ENCODE assay signal across 19 cellular contexts in genomic region chr10:62652564-62652963, GRCh38.
DNase-seq lines count a peak whose midpoint lies in the region; ATAC-seq, FAIRE-seq and TF ChIP-seq lines count a peak whose summit lies in the region.
"Had no signal": no experiment of that assay in that cellular context is flagged by ENCODE, and none has a peak within 500 bp of the region (broad histone marks: within the 10 kb centered on the region; RNA-seq: fewer than 3 reads in every experiment).

No MANE protein-coding gene starts in this region.

- H3K9me3 ChIP-seq in BLaER1 treated with 17β-estradiol and CSF1 and Interleukin-3, amounts not matched to agents 10 nM and 100 nM (replicated peaks in 1 of 11) = peaks cover 26 to 80% (median 65%) of the 10 kb centered on the region in 11 experiments
- H3K9me3 ChIP-seq in hepatocyte (ENCODE audit: low read depth) = no peaks in the 10 kb centered on the region
- H3K9me3 ChIP-seq: BE2C, Peyer's patch had no signal

- peaks cover 18% of the 10 kb centered on the region for H3K9me3 Mint-ChIP-seq in activated T-helper 1 cell treated with anti-CD3 and anti-CD28 coated beads, Interleukin-12 subunit alpha, Interleukin-12 subunit beta, Interleukin-2, Interleukin-4 antibody, amounts not matched to agents 30 ng/mL and 10 ng/mL and 1 ng/mL, durations not matched to agents 14 hours and 24 hours and 36 hours
- peaks cover 3 to 5% of the 10 kb centered on the region in 2 donors for H3K9me3 Mint-ChIP-seq in stimulated activated naive B cell treated with anti-CD40 and anti-IgM and Interleukin-4, amounts not matched to agents 10 μg/mL and 1 μg/mL and 100 μg/mL, for 72 hours
- no peaks in the 10 kb centered on the region for H3K9me3 Mint-ChIP-seq in Calu3 (ENCODE audit: low read depth, unreplicated experiment)
- H3K9me3 Mint-ChIP-seq: HFFc6 had no signal

- no peaks in the 10 kb centered on the region for H3K9me2 ChIP-seq in hepatocyte (replicated peaks; ENCODE audit: insufficient read depth)

- peaks cover 10% of the 10 kb centered on the region for H3K36me3 Mint-ChIP-seq in activated T-helper 1 cell treated with anti-CD3 and anti-CD28 coated beads, Interleukin-12 subunit alpha, Interleukin-12 subunit beta, Interleukin-2, Interleukin-4 antibody, amounts not matched to agents 30 ng/mL and 10 ng/mL and 1 ng/mL, durations not matched to agents 14 hours and 24 hours and 36 hours (ENCODE audit: low read depth)
- H3K36me3 Mint-ChIP-seq in stimulated activated naive B cell treated with anti-CD40 and anti-IgM and Interleukin-4, amounts not matched to agents 10 μg/mL and 1 μg/mL and 100 μg/mL, for 72 hours = peaks cover 2 to 3% of the 10 kb centered on the region in 2 donors
- H3K36me3 Mint-ChIP-seq in Calu3 (ENCODE audit: insufficient read depth, unreplicated experiment) = no peaks in the 10 kb centered on the region

- H3K27me3 ChIP-seq in BLaER1 treated with 17β-estradiol and CSF1 and Interleukin-3, amounts not matched to agents 10 nM and 100 nM = no peaks in the 10 kb centered on the region
- H3K27me3 ChIP-seq in hepatocyte = no peaks in the 10 kb centered on the region
- H3K27me3 ChIP-seq: BE2C, Peyer's patch had no signal

- H3K9ac ChIP-seq in BLaER1 treated with 17β-estradiol and CSF1 and Interleukin-3, amounts not matched to agents 10 nM and 100 nM = no peak overlapping the region

- no peak for DNase-seq in GM12892 (ENCODE audit: insufficient read length)
- no peak for DNase-seq in activated T-helper 1 cell treated with anti-CD3 and anti-CD28 coated beads, Interleukin-12 subunit alpha, Interleukin-12 subunit beta, Interleukin-2, Interleukin-4 antibody, amounts not matched to agents 30 ng/mL and 10 ng/mL and 1 ng/mL, durations not matched to agents 14 hours and 24 hours and 36 hours (ENCODE audit: low spot score)
- DNase-seq in stimulated activated naive B cell treated with anti-CD40 and anti-IgM and Interleukin-4, amounts not matched to agents 10 μg/mL and 1 μg/mL and 100 μg/mL, for 72 hours = peak; percentile 70
- no peak for DNase-seq in Calu3
- DNase-seq in HCEC 1CT = no peak
- DNase-seq in hepatocyte (ENCODE audit: low spot score) = no peak
- DNase-seq: ACHN, BE2C, DMS153, GOT3, KG1, NCI-H1092 treated with DMSO at 0.1 percent for 48 hours, NCI-H1694, NCI-H69, Right ventricle myocardium superior had no signal

- peaks cover 57% of the 10 kb centered on the region for H3K4me1 Mint-ChIP-seq in activated T-helper 1 cell treated with anti-CD3 and anti-CD28 coated beads, Interleukin-12 subunit alpha, Interleukin-12 subunit beta, Interleukin-2, Interleukin-4 antibody, amounts not matched to agents 30 ng/mL and 10 ng/mL and 1 ng/mL, durations not matched to agents 14 hours and 24 hours and 36 hours (ENCODE audit: low read depth)
- peaks cover 58 to 87% of the 10 kb centered on the region in 2 donors for H3K4me1 Mint-ChIP-seq in stimulated activated naive B cell treated with anti-CD40 and anti-IgM and Interleukin-4, amounts not matched to agents 10 μg/mL and 1 μg/mL and 100 μg/mL, for 72 hours
- H3K4me1 Mint-ChIP-seq in Calu3 (ENCODE audit: low read depth, unreplicated experiment) = no peaks in the 10 kb centered on the region

- H3K4me2 ChIP-seq in BLaER1 treated with 17β-estradiol and CSF1 and Interleukin-3, amounts not matched to agents 10 nM and 100 nM = peak overlapping the region; percentile 16 to 62 (median 35); a peak in 19 of 22 replicates
- no peak overlapping the region for H3K4me2 ChIP-seq in hepatocyte

- FAIRE-seq in GM12892 (lab: Jason Lieb, UNC) = peak; percentile 42

- peak overlapping the region; percentile 27 for H3K27ac Mint-ChIP-seq in activated T-helper 1 cell treated with anti-CD3 and anti-CD28 coated beads, Interleukin-12 subunit alpha, Interleukin-12 subunit beta, Interleukin-2, Interleukin-4 antibody, amounts not matched to agents 30 ng/mL and 10 ng/mL and 1 ng/mL, durations not matched to agents 14 hours and 24 hours and 36 hours
- H3K27ac Mint-ChIP-seq in stimulated activated naive B cell treated with anti-CD40 and anti-IgM and Interleukin-4, amounts not matched to agents 10 μg/mL and 1 μg/mL and 100 μg/mL, for 72 hours = peak overlapping the region; percentile 94
- H3K27ac Mint-ChIP-seq in Calu3 (ENCODE audit: unreplicated experiment) = no peak overlapping the region

- TF ChIP-seq POLR2A in GM12892 (IDR thresholded peaks at IDR 0.05; ENCODE audit: low read depth, low read length) = no peak

- peaks cover 54 to 79% (median 65%) of the 10 kb centered on the region in 10 experiments for H3K4me1 ChIP-seq in BLaER1 treated with 17β-estradiol and CSF1 and Interleukin-3, amounts not matched to agents 10 nM and 100 nM
- H3K4me1 ChIP-seq in hepatocyte (ENCODE audit: insufficient read depth) = no peaks in the 10 kb centered on the region
- H3K4me1 ChIP-seq: BE2C, Peyer's patch had no signal

- BruUV-seq in Calu3 (replicated peaks; lab: Mats Ljungman, UMichigan) = no TSS peak

- peak; percentile 58 to 62 for ATAC-seq in stimulated activated naive B cell treated with anti-CD40 and anti-IgM and Interleukin-4, amounts not matched to agents 10 μg/mL and 1 μg/mL and 100 μg/mL, for 72 hours (replicated peaks)
- ATAC-seq: SK-N-SH treated with all-trans-retinoic acid at 6 μM for 48 hours had no signal

- intact Hi-C loops in activated T-helper 1 cell treated with anti-CD3 and anti-CD28 coated beads, Interleukin-12 subunit alpha, Interleukin-12 subunit beta, Interleukin-2, Interleukin-4 antibody, amounts not matched to agents 30 ng/mL and 10 ng/mL and 1 ng/mL, durations not matched to agents 14 hours and 24 hours and 36 hours (cut with micrococcal nuclease) = loop anchor here (2.0 kb wide), 1 partner anchor 18 kb away; no protein-coding TSS in a partner anchor
- intact Hi-C loops in Calu3 (cut with micrococcal nuclease; ENCODE audit: unreplicated experiment) = no loop called here

- peak overlapping the region; percentile 32 for H3K4me3 Mint-ChIP-seq in activated T-helper 1 cell treated with anti-CD3 and anti-CD28 coated beads, Interleukin-12 subunit alpha, Interleukin-12 subunit beta, Interleukin-2, Interleukin-4 antibody, amounts not matched to agents 30 ng/mL and 10 ng/mL and 1 ng/mL, durations not matched to agents 14 hours and 24 hours and 36 hours
- peak overlapping the region; percentile 37 to 65 for H3K4me3 Mint-ChIP-seq in stimulated activated naive B cell treated with anti-CD40 and anti-IgM and Interleukin-4, amounts not matched to agents 10 μg/mL and 1 μg/mL and 100 μg/mL, for 72 hours
- no peak overlapping the region for H3K4me3 Mint-ChIP-seq in Calu3 (ENCODE audit: low read depth, unreplicated experiment)

- TF ChIP-seq CTCF in Calu3 (IDR thresholded peaks at IDR 0.05; ENCODE audit: unreplicated experiment) (no peak), hepatocyte (IDR thresholded peaks at IDR 0.05; ENCODE audit: poor library complexity) (no peak)

- H3K27ac ChIP-seq in BLaER1 treated with 17β-estradiol and CSF1 and Interleukin-3, amounts not matched to agents 10 nM and 100 nM = peak overlapping the region in 6 of 11 experiments; percentile 5 to 50 (median 38); a peak in 9 of 22 replicates
- no peak overlapping the region for H3K27ac ChIP-seq in hepatocyte
- H3K27ac ChIP-seq: Peyer's patch had no signal

- peaks cover 0 to 14% (median 0%) of the 10 kb centered on the region in 11 experiments; a peak in 4 of 22 replicates for H3K36me3 ChIP-seq in BLaER1 treated with 17β-estradiol and CSF1 and Interleukin-3, amounts not matched to agents 10 nM and 100 nM
- H3K36me3 ChIP-seq in hepatocyte (replicated peaks; ENCODE audit: insufficient read depth, low read depth) = no peaks in the 10 kb centered on the region
- H3K36me3 ChIP-seq: BE2C, Peyer's patch had no signal

- no peaks in the 10 kb centered on the region for H3K79me2 ChIP-seq in hepatocyte

- H3K4me3 ChIP-seq in BLaER1 treated with 17β-estradiol and CSF1 and Interleukin-3, amounts not matched to agents 10 nM and 100 nM = peak overlapping the region in 3 of 10 experiments; percentile 13 to 26 (median 26); a peak in 4 of 20 replicates
- H3K4me3 ChIP-seq in hepatocyte = no peak overlapping the region
- H3K4me3 ChIP-seq: Peyer's patch had no signal

- CTCF ChIA-PET in Calu3 (lab: Charles Lee) = interaction anchor here (0.8 kb wide), 1 partner anchor 1165 kb away, joined by 5 read pairs; no protein-coding TSS in a partner anchor

- H2AFZ ChIP-seq in hepatocyte = no peak overlapping the region

- H4K20me1 ChIP-seq in BLaER1 treated with 17β-estradiol and CSF1 and Interleukin-3, amounts not matched to agents 10 nM and 100 nM = no peaks in the 10 kb centered on the region
- no peaks in the 10 kb centered on the region for H4K20me1 ChIP-seq in hepatocyte (ENCODE audit: insufficient read depth, poor library complexity, severe bottlenecking)

- H3K27me3 Mint-ChIP-seq in activated T-helper 1 cell treated with anti-CD3 and anti-CD28 coated beads, Interleukin-12 subunit alpha, Interleukin-12 subunit beta, Interleukin-2, Interleukin-4 antibody, amounts not matched to agents 30 ng/mL and 10 ng/mL and 1 ng/mL, durations not matched to agents 14 hours and 24 hours and 36 hours (ENCODE audit: insufficient read depth) = no peaks in the 10 kb centered on the region
- no peaks in the 10 kb centered on the region for H3K27me3 Mint-ChIP-seq in stimulated activated naive B cell treated with anti-CD40 and anti-IgM and Interleukin-4, amounts not matched to agents 10 μg/mL and 1 μg/mL and 100 μg/mL, for 72 hours
- H3K27me3 Mint-ChIP-seq in Calu3 (ENCODE audit: unreplicated experiment) = no peaks in the 10 kb centered on the region
